16 cellular contexts compared by ENCODE assay signal in the genomic region with DNA sequence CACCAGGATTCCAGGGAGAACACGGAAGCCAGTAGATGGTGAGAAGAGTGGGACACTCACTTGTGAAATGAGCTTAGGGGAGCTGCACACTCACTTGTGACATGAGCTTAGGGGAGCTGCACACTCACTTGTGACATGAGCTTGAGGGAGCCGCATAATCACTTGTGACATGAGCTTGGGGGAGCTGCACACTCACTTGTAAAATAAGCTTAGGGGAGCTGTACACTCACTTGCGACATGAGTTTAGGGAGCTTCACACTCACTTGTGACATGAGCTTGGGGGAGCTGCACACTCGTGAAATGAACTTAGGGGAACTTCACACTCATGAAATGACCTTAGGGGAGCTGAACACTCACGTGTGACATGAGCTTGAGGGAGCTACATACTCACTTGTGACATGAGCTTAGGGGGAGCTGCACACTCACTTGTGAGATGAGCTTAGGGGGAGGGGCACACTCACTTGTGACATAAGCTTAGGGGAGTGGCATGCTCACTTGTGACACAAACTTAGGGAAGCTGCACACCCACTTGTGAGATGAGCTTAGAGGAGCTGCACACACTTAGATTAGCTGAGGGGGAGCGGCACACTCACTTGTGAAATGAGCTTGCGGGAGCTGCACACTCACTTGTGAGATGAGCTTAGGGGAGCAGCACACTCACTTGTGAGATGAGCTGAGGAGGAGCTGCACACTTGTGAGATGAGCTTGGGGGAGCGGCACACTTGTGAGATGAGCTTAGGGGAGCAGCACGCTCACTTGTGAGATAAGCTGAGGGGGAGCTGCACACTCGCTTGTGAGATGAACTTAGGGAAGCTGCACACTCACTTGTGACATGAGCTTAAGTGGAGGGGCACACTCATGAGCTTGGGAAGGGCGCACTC. TPM values are rescaled to one million over a fixed set of nuclear protein-coding genes. Genes with fewer than 3 reads are reported as not detected.
DNase-seq lines count a peak whose midpoint lies in the region; TF ChIP-seq lines count a peak whose summit lies in the region.
"Had no signal": no experiment of that assay in that cellular context is flagged by ENCODE, and none has a peak within 500 bp of the region (broad histone marks: within the 10 kb centered on the region; RNA-seq: fewer than 3 reads in every experiment).

No MANE protein-coding gene starts in this region.

- TF ChIP-seq CTCF in endothelial cell (IDR thresholded peaks at IDR 0.05; ENCODE audit: unreplicated experiment) (no peak), sigmoid colon (IDR thresholded peaks at IDR 0.05) (no peak)

- H2BK12ac ChIP-seq in neuronal stem cell (ENCODE audit: low read length) = no peak overlapping the region

- H3K27ac Mint-ChIP-seq in endothelial cell (ENCODE audit: unreplicated experiment) = peak overlapping the region; percentile 93

- no peak overlapping the region for H3K14ac ChIP-seq in neuronal stem cell (ENCODE audit: low read length)

- no peak overlapping the region for H2BK5ac ChIP-seq in neuronal stem cell (ENCODE audit: low read length)

- H3K9me3 ChIP-seq in neuronal stem cell (replicated peaks in 1 of 2; ENCODE audit: control insufficient read depth in 2 of 2, insufficient read depth in 1 of 2, low read depth in 1 of 2, low read length in 2 of 2) = peaks cover 48 to 59% of the 10 kb centered on the region in 2 donors
- no peaks in the 10 kb centered on the region for H3K9me3 ChIP-seq in sigmoid colon

- H3K27me3 Mint-ChIP-seq in endothelial cell (ENCODE audit: unreplicated experiment) = peaks cover 47% of the 10 kb centered on the region
- H3K27me3 Mint-ChIP-seq: CD4-positive, alpha-beta memory T cell had no signal

- no peak overlapping the region for H3K4me2 ChIP-seq in neuronal stem cell (ENCODE audit: insufficient read depth, low read length, poor library complexity, severe bottlenecking)

- no peak for TF ChIP-seq EP300 in sigmoid colon (IDR thresholded peaks at IDR 0.05)

- peaks cover 94% of the 10 kb centered on the region for H3K36me3 Mint-ChIP-seq in endothelial cell (ENCODE audit: low read depth, unreplicated experiment)

- peaks cover 10% of the 10 kb centered on the region for H3K4me1 Mint-ChIP-seq in endothelial cell (ENCODE audit: unreplicated experiment)

- no peaks in the 10 kb centered on the region for H3K79me1 ChIP-seq in neuronal stem cell (ENCODE audit: low read depth, low read length)

- H2AFZ ChIP-seq in neuronal stem cell (ENCODE audit: low read length) = no peak overlapping the region

- peaks cover 53% of the 10 kb centered on the region for H3K9me3 Mint-ChIP-seq in endothelial cell (ENCODE audit: unreplicated experiment)
- H3K9me3 Mint-ChIP-seq: CD4-positive, alpha-beta memory T cell had no signal

- no peak overlapping the region for H3K23ac ChIP-seq in neuronal stem cell (ENCODE audit: low read depth, low read length, poor library complexity)

- H3K27ac ChIP-seq in neuronal stem cell (replicated peaks; ENCODE audit: low read length) = no peak overlapping the region
- H3K27ac ChIP-seq in sigmoid colon = no peak overlapping the region
- H3K27ac ChIP-seq: HL-60 had no signal

- H3K18ac ChIP-seq in neuronal stem cell (ENCODE audit: low read length) = no peak overlapping the region

- H3K4ac ChIP-seq in neuronal stem cell (ENCODE audit: low read length) = no peak overlapping the region

- peak; percentile 38 to 62 for DNase-seq in NCI-H526 (lab: John Stamatoyannopoulos, UW)
- DNase-seq in NCI-H526 treated with DMSO at 0.1 percent for 48 hours (lab: John Stamatoyannopoulos, UW) = no peak
- DNase-seq in NCI-H1105 treated with DMSO at 0.1 percent for 48 hours (lab: John Stamatoyannopoulos, UW) = peak; percentile 55
- no peak for DNase-seq in endothelial cell (ENCODE audit: low spot score)
- DNase-seq in neuronal stem cell (ENCODE audit: low spot score) = peak; percentile 67
- DNase-seq in sigmoid colon = no peak
- no peak for DNase-seq in activated gamma-delta T cell (lab: John Stamatoyannopoulos, UW)
- no peak for DNase-seq in posterior cingulate gyrus
- DNase-seq: activated CD4-positive, CD25-positive, alpha-beta regulatory T cell; CD4-positive, alpha-beta memory T cell; cerebellar nuclear complex; effector memory CD4-positive, alpha-beta T cell; KBM-7; MV-4-11; stimulated activated CD4-positive, alpha-beta T cell treated with anti-CD3 and anti-CD28 coated beads, Interleukin-2, amount 100 ng/mL, for 24 hours had no signal

- H3K36me3 ChIP-seq in neuronal stem cell (replicated peaks in 1 of 2; ENCODE audit: control insufficient read depth in 2 of 2, insufficient read depth in 2 of 2, low read length in 2 of 2) (peaks cover 66 to 88% of the 10 kb centered on the region in 2 donors), sigmoid colon (peaks cover 0 to 51% (median 13%) of the 10 kb centered on the region in 4 donors)

- no peak overlapping the region for H4K91ac ChIP-seq in neuronal stem cell (ENCODE audit: low read depth, low read length, poor library complexity)

- H3K4me1 ChIP-seq in neuronal stem cell (ENCODE audit: control insufficient read depth in 2 of 2, insufficient read depth in 1 of 2, low read depth in 1 of 2, low read length in 2 of 2) (no peaks in the 10 kb centered on the region), sigmoid colon (no peaks in the 10 kb centered on the region)

- no CpG with 5 or more reads among the region's 11 CpGs for WGBS in neuronal stem cell (ENCODE audit: extremely low coverage in 2 of 2, insufficient read length in 2 of 2, insufficient replicate concordance in 1 of 2), 2 donors
- WGBS in sigmoid colon, 2 donors = 93 to 97% methylated on average over 11 of the region's 11 CpGs

- no peak overlapping the region for H2AK5ac ChIP-seq in neuronal stem cell (ENCODE audit: low read depth, low read length)

- no peak overlapping the region for H2BK15ac ChIP-seq in neuronal stem cell (ENCODE audit: low read length)

- H2BK120ac ChIP-seq in neuronal stem cell (ENCODE audit: low read depth, low read length) = no peak overlapping the region

- H4K8ac ChIP-seq in neuronal stem cell (ENCODE audit: low read depth, low read length) = peak overlapping the region; percentile 74

- intact Hi-C loops in sigmoid colon (cut with DNase I) (no loop called here), posterior cingulate gyrus (cut with DNase I) (no loop called here)

- peak overlapping the region; percentile 91 for H3K4me3 Mint-ChIP-seq in endothelial cell (ENCODE audit: unreplicated experiment)

- TF ChIP-seq POLR2A in sigmoid colon (IDR thresholded peaks at IDR 0.05) = no peak

- H3K9ac ChIP-seq in neuronal stem cell (ENCODE audit: low read depth, low read length, poor library complexity) = peak overlapping the region; percentile 22

- H3K27me3 ChIP-seq in neuronal stem cell (ENCODE audit: control insufficient read depth in 3 of 3, insufficient read depth in 3 of 3, low read depth in 1 of 3, low read length in 3 of 3) (no peaks in the 10 kb centered on the region), sigmoid colon (no peaks in the 10 kb centered on the region)

- H3K4me3 ChIP-seq in neuronal stem cell (ENCODE audit: low read length in 2 of 2) = no peak overlapping the region
- no peak overlapping the region for H3K4me3 ChIP-seq in sigmoid colon

RNA-seq across cellular contexts. Expression of gene NCAPD3, which starts 59.0 kb away (rescaled TPM):
- total RNA-seq in endothelial cell (ENCODE audit: unreplicated experiment) (25.4 TPM), sigmoid colon (1 to 10 TPM; 6.4 to 8.9 (median 8.0) TPM)
- 17.0 TPM for polyA plus RNA-seq in neuronal stem cell (2013, experiment 1 of 2)
- polyA plus RNA-seq in neuronal stem cell (2013, experiment 2 of 2) = 17.5 TPM
- polyA plus RNA-seq in sigmoid colon = 10 to 100 TPM in 1 of 3 donors, 1 to 10 TPM in 2; 1.8 to 13.0 (median 3.0) TPM

RNA-seq across cellular contexts. Expression of gene VPS26B, which starts 59.7 kb away (rescaled TPM):
- total RNA-seq in endothelial cell (ENCODE audit: unreplicated experiment) (132 TPM), sigmoid colon (10 to 100 TPM; 35.7 to 53.7 (median 37.3) TPM)
- polyA plus RNA-seq in neuronal stem cell (2013, experiment 1 of 2) = 16.9 TPM
- polyA plus RNA-seq in neuronal stem cell (2013, experiment 2 of 2) = 16.5 TPM
- 10 to 100 TPM; 22.8 to 26.4 (median 22.9) TPM for polyA plus RNA-seq in sigmoid colon

Comparison
In these comparisons a context has a peak if more than half of its experiments do, and no peak if none do; other contexts are left out.
1. DNase-seq: peak in NCI-H526 (2 of 2), NCI-H1105 treated with DMSO at 0.1 percent for 48 hours (single experiment) and neuronal stem cell (single experiment); none in NCI-H526 treated with DMSO at 0.1 percent for 48 hours (single experiment), endothelial cell (single experiment), sigmoid colon (single experiment), activated gamma-delta T cell (single experiment) and posterior cingulate gyrus (0 of 10).